In genomic region chr2:15230599-15231192, GRCh38 we compare ENCODE assay signal across 14 cellular contexts.
A peak's percentile ranks its signal among the peaks of the same experiment; 100 is the strongest.
DNase-seq lines count a peak whose midpoint lies in the region; ATAC-seq and TF ChIP-seq lines count a peak whose summit lies in the region.
"Had no signal": no experiment of that assay in that cellular context is flagged by ENCODE, and none has a peak within 500 bp of the region (broad histone marks: within the 10 kb centered on the region; RNA-seq: fewer than 3 reads in every experiment).

No MANE protein-coding gene starts in this region.

- no peak overlapping the region for H3K18ac ChIP-seq in H9 (ENCODE audit: insufficient read length, low read depth, low read length)
- H3K18ac ChIP-seq in neuronal stem cell (ENCODE audit: low read length): peak overlapping the region; percentile 45

- H3K9me3 ChIP-seq in H9 (ENCODE audit: control insufficient read depth, low read depth, low read length) (no peaks in the 10 kb centered on the region), endodermal cell (ENCODE audit: control insufficient read depth, low read length) (no peaks in the 10 kb centered on the region), neuronal stem cell (replicated peaks in 1 of 2; ENCODE audit: control insufficient read depth in 2 of 2, insufficient read depth in 1 of 2, low read depth in 1 of 2, low read length in 2 of 2) (peaks cover 0 to 11% of the 10 kb centered on the region in 2 donors)
- H3K9me3 ChIP-seq: BE2C had no signal

- H3K4me3 Mint-ChIP-seq in H9 (no peak overlapping the region), endodermal cell (no peak overlapping the region)
- H3K4me3 Mint-ChIP-seq in activated CD8-positive, alpha-beta T cell treated with anti-CD3 and anti-CD28 coated beads for 36 hours: no peak overlapping the region
- H3K4me3 Mint-ChIP-seq: CD4-positive, alpha-beta memory T cell; HFFc6 had no signal

- H3K36me3 Mint-ChIP-seq in H9 (ENCODE audit: insufficient read depth in 1 of 3, low read depth in 3 of 3) (peaks cover 0 to 4% (median 3%) of the 10 kb centered on the region in 3 experiments; a peak in 3 of 7 replicates), endodermal cell (ENCODE audit: low read depth) (peaks cover 15% of the 10 kb centered on the region)
- peaks cover 19 to 26% of the 10 kb centered on the region in 2 donors for H3K36me3 Mint-ChIP-seq in activated naive CD4-positive, alpha-beta T cell treated with anti-CD3 and anti-CD28 coated beads, Interleukin-2, amount 50 U/mL, for 72 hours
- peaks cover 25% of the 10 kb centered on the region for H3K36me3 Mint-ChIP-seq in activated CD8-positive, alpha-beta T cell treated with anti-CD3 and anti-CD28 coated beads for 36 hours (ENCODE audit: low read depth)

- H3K27ac ChIP-seq in H9 (ENCODE audit: insufficient read length, low read depth, low read length): no peak overlapping the region
- peak overlapping the region; percentile 53 for H3K27ac ChIP-seq in endodermal cell (ENCODE audit: low read depth, low read length)
- H3K27ac ChIP-seq in neuronal stem cell (replicated peaks; ENCODE audit: low read length): no peak overlapping the region
- H3K27ac ChIP-seq: C4-2B had no signal

- H3K27me3 Mint-ChIP-seq in H9 (ENCODE audit: low read depth): no peaks in the 10 kb centered on the region
- no peaks in the 10 kb centered on the region for H3K27me3 Mint-ChIP-seq in endodermal cell (ENCODE audit: insufficient read depth)
- H3K27me3 Mint-ChIP-seq in activated CD8-positive, alpha-beta T cell treated with anti-CD3 and anti-CD28 coated beads for 36 hours: no peaks in the 10 kb centered on the region
- H3K27me3 Mint-ChIP-seq: CD4-positive, alpha-beta memory T cell had no signal

- no peaks in the 10 kb centered on the region for H3K79me2 ChIP-seq in H9 (ENCODE audit: insufficient read depth, low read length)

- no peak overlapping the region for H2BK15ac ChIP-seq in H9 (ENCODE audit: low read depth, low read length)
- no peak overlapping the region for H2BK15ac ChIP-seq in neuronal stem cell (ENCODE audit: low read length)

- H3K9me3 Mint-ChIP-seq in H9: no peaks in the 10 kb centered on the region; a peak in 2 of 5 replicates
- H3K9me3 Mint-ChIP-seq in endodermal cell: no peaks in the 10 kb centered on the region
- H3K9me3 Mint-ChIP-seq in activated naive CD4-positive, alpha-beta T cell treated with anti-CD3 and anti-CD28 coated beads, Interleukin-2, amount 50 U/mL, for 72 hours: peaks cover 0 to 3% of the 10 kb centered on the region in 2 donors
- no peaks in the 10 kb centered on the region for H3K9me3 Mint-ChIP-seq in activated CD8-positive, alpha-beta T cell treated with anti-CD3 and anti-CD28 coated beads for 36 hours
- H3K9me3 Mint-ChIP-seq: CD4-positive, alpha-beta memory T cell; HFFc6 had no signal

- TF ChIP-seq CTCF in H9 (conservative IDR thresholded peaks at IDR 0.05) (no peak), endodermal cell (conservative IDR thresholded peaks at IDR 0.05) (no peak)
- TF ChIP-seq CTCF in activated CD8-positive, alpha-beta T cell treated with anti-CD3 and anti-CD28 coated beads for 36 hours (IDR thresholded peaks at IDR 0.05): no peak

- POLR2A ChIA-PET in activated CD8-positive, alpha-beta T cell treated with anti-CD3 and anti-CD28 coated beads for 36 hours (lab: Charles Lee): no interaction called here

- no peak overlapping the region for H3K4me2 ChIP-seq in H9 (ENCODE audit: insufficient read depth, insufficient read length, low read length)
- H3K4me2 ChIP-seq in neuronal stem cell (ENCODE audit: insufficient read depth, low read length, poor library complexity, severe bottlenecking): no peak overlapping the region

- H3K79me1 ChIP-seq in H9 (ENCODE audit: insufficient read depth, low read depth, low read length, poor library complexity, severe bottlenecking) (no peaks in the 10 kb centered on the region), neuronal stem cell (ENCODE audit: low read depth, low read length) (no peaks in the 10 kb centered on the region)

- intact Hi-C loops in activated CD8-positive, alpha-beta T cell treated with anti-CD3 and anti-CD28 coated beads for 36 hours (cut with micrococcal nuclease): no loop called here

- ATAC-seq in activated naive CD4-positive, alpha-beta T cell treated with anti-CD3 and anti-CD28 coated beads, Interleukin-2, amount 50 U/mL, for 72 hours: no peak
- ATAC-seq in GM19397 (IDR thresholded peaks at IDR 0.05; ENCODE audit: unreplicated experiment): no peak
- no peak for ATAC-seq in GM18909 (IDR thresholded peaks at IDR 0.05; ENCODE audit: poor library complexity, unreplicated experiment)
- no peak for ATAC-seq in activated CD8-positive, alpha-beta T cell treated with anti-CD3 and anti-CD28 coated beads for 36 hours
- ATAC-seq: GM12878 had no signal

- H2AK5ac ChIP-seq in H9 (ENCODE audit: insufficient read length, low read length): no peak overlapping the region
- no peak overlapping the region for H2AK5ac ChIP-seq in neuronal stem cell (ENCODE audit: low read depth, low read length)

- DNase-seq in H9: no peak
- DNase-seq in endodermal cell: no peak
- no peak for DNase-seq in neuronal stem cell (ENCODE audit: low spot score)
- no peak for DNase-seq in activated naive CD4-positive, alpha-beta T cell treated with anti-CD3 and anti-CD28 coated beads, Interleukin-2, amount 50 U/mL, for 72 hours (ENCODE audit: low spot score in 2 of 2)
- no peak for DNase-seq in activated CD8-positive, alpha-beta T cell treated with anti-CD3 and anti-CD28 coated beads for 36 hours
- DNase-seq: BE2C; CD4-positive, alpha-beta memory T cell; DMS79; HCEC 1CT; HFFc6 had no signal

- no peak overlapping the region for H4K5ac ChIP-seq in H9 (ENCODE audit: insufficient read length, low read depth, low read length)

- H3K56ac ChIP-seq in H9 (ENCODE audit: insufficient read length, low read depth, low read length): no peak overlapping the region

- WGBS in H9 (ENCODE audit: extremely low coverage, insufficient read length, low lambda C conversion rate): no CpG with 5 or more reads among the region's 7 CpGs
- 93 to 100% methylated on average over 3 to 7 of the region's 7 CpGs for WGBS in endodermal cell (ENCODE audit: insufficient coverage in 1 of 2, insufficient read length in 1 of 2), 2 experiments
- WGBS in neuronal stem cell (ENCODE audit: extremely low coverage in 2 of 2, insufficient read length in 2 of 2, insufficient replicate concordance in 1 of 2), 2 donors: no CpG with 5 or more reads among the region's 7 CpGs

- H3K14ac ChIP-seq in H9 (ENCODE audit: insufficient read depth, low read length): no peak overlapping the region
- H3K14ac ChIP-seq in neuronal stem cell (ENCODE audit: low read length): no peak overlapping the region

- no peaks in the 10 kb centered on the region for H3K4me1 ChIP-seq in H9 (ENCODE audit: insufficient read depth, low read length)
- no peaks in the 10 kb centered on the region for H3K4me1 ChIP-seq in endodermal cell (ENCODE audit: control insufficient read depth, insufficient read depth, low read length)
- H3K4me1 ChIP-seq in neuronal stem cell (ENCODE audit: control insufficient read depth in 2 of 2, insufficient read depth in 1 of 2, low read depth in 1 of 2, low read length in 2 of 2): peaks cover 4 to 9% of the 10 kb centered on the region in 2 donors

- H3K4me3 ChIP-seq in endodermal cell (ENCODE audit: low read length) (no peak overlapping the region), neuronal stem cell (ENCODE audit: low read length in 2 of 2) (no peak overlapping the region)
- H3K4me3 ChIP-seq: GM12878 had no signal

- H4K20me1 ChIP-seq in H9 (ENCODE audit: control insufficient read depth, insufficient read depth, insufficient read length): no peaks in the 10 kb centered on the region

- H2BK120ac ChIP-seq in H9 (ENCODE audit: low read depth, low read length, poor library complexity, severe bottlenecking) (no peak overlapping the region), neuronal stem cell (ENCODE audit: low read depth, low read length) (no peak overlapping the region)

- H2BK12ac ChIP-seq in H9 (ENCODE audit: insufficient read length, low read depth, low read length) (no peak overlapping the region), neuronal stem cell (ENCODE audit: low read length) (no peak overlapping the region)

- H3K36me3 ChIP-seq in endodermal cell (ENCODE audit: control insufficient read depth, insufficient read depth, low read length): no peaks in the 10 kb centered on the region
- peaks cover 5 to 23% of the 10 kb centered on the region in 2 donors for H3K36me3 ChIP-seq in neuronal stem cell (replicated peaks in 1 of 2; ENCODE audit: control insufficient read depth in 2 of 2, insufficient read depth in 2 of 2, low read length in 2 of 2)
- H3K36me3 ChIP-seq: BE2C had no signal

- no peak overlapping the region for H2BK5ac ChIP-seq in H9 (ENCODE audit: insufficient read length, low read length)
- no peak overlapping the region for H2BK5ac ChIP-seq in neuronal stem cell (ENCODE audit: low read length)

- H3T11ph ChIP-seq in H9 (ENCODE audit: low read length): no peak overlapping the region

- CTCF ChIA-PET in activated CD8-positive, alpha-beta T cell treated with anti-CD3 and anti-CD28 coated beads for 36 hours (lab: Charles Lee): no interaction called here

- no peak overlapping the region for H4K8ac ChIP-seq in H9 (replicated peaks; ENCODE audit: insufficient read length, low read depth, low read length)
- no peak overlapping the region for H4K8ac ChIP-seq in neuronal stem cell (ENCODE audit: low read depth, low read length)

- H3K23ac ChIP-seq in H9 (ENCODE audit: insufficient read length, low read depth, low read length) (no peak overlapping the region), neuronal stem cell (ENCODE audit: low read depth, low read length, poor library complexity) (no peak overlapping the region)

- no peaks in the 10 kb centered on the region for H3K4me1 Mint-ChIP-seq in H9
- H3K4me1 Mint-ChIP-seq in endodermal cell: no peaks in the 10 kb centered on the region
- no peaks in the 10 kb centered on the region for H3K4me1 Mint-ChIP-seq in activated CD8-positive, alpha-beta T cell treated with anti-CD3 and anti-CD28 coated beads for 36 hours (ENCODE audit: low read depth)

- H2AFZ ChIP-seq in H9 (ENCODE audit: low read length) (no peak overlapping the region), neuronal stem cell (ENCODE audit: low read length) (peak overlapping the region; percentile 3)

- H4K91ac ChIP-seq in H9 (ENCODE audit: insufficient read length, low read depth, low read length): no peak overlapping the region
- no peak overlapping the region for H4K91ac ChIP-seq in neuronal stem cell (ENCODE audit: low read depth, low read length, poor library complexity)

- H3K27ac Mint-ChIP-seq in H9 (peak overlapping the region in 2 of 3 experiments; percentile 13 to 50; a peak in 1 of 7 replicates), endodermal cell (no peak overlapping the region)
- H3K27ac Mint-ChIP-seq in activated naive CD4-positive, alpha-beta T cell treated with anti-CD3 and anti-CD28 coated beads, Interleukin-2, amount 50 U/mL, for 72 hours: no peak overlapping the region
- no peak overlapping the region for H3K27ac Mint-ChIP-seq in activated CD8-positive, alpha-beta T cell treated with anti-CD3 and anti-CD28 coated beads for 36 hours
- H3K27ac Mint-ChIP-seq: CD4-positive, alpha-beta memory T cell; HFFc6 had no signal

- no peaks in the 10 kb centered on the region for H3K23me2 ChIP-seq in H9 (ENCODE audit: insufficient read length, low read depth, low read length, poor library complexity, severe bottlenecking)

- H3K9ac ChIP-seq in H9 (ENCODE audit: extremely low read depth, insufficient read length, low read length) (no peak overlapping the region), endodermal cell (ENCODE audit: extremely low read depth, low read length, poor library complexity, severe bottlenecking) (no peak overlapping the region), neuronal stem cell (ENCODE audit: low read depth, low read length, poor library complexity) (no peak overlapping the region)

- H3K4ac ChIP-seq in H9 (ENCODE audit: low read depth, low read length) (no peak overlapping the region), neuronal stem cell (ENCODE audit: low read length) (no peak overlapping the region)

- no peaks in the 10 kb centered on the region for H3K27me3 ChIP-seq in H9 (ENCODE audit: insufficient read depth, low read length)
- H3K27me3 ChIP-seq in endodermal cell (ENCODE audit: control insufficient read depth, insufficient read depth, low read length, poor library complexity, severe bottlenecking): no peaks in the 10 kb centered on the region
- H3K27me3 ChIP-seq in neuronal stem cell (ENCODE audit: control insufficient read depth in 3 of 3, insufficient read depth in 3 of 3, low read depth in 1 of 3, low read length in 3 of 3): no peaks in the 10 kb centered on the region
- H3K27me3 ChIP-seq: BE2C had no signal

- H2BK20ac ChIP-seq in H9 (ENCODE audit: low read depth, low read length, poor library complexity, severe bottlenecking): no peak overlapping the region

Comparison
In these comparisons a context has a peak if more than half of its experiments do, and no peak if none do; other contexts are left out.
1. H3K27ac Mint-ChIP-seq: peak in H9 (2 of 3); none in endodermal cell (single experiment), activated naive CD4-positive, alpha-beta T cell treated with anti-CD3 and anti-CD28 coated beads, Interleukin-2, amount 50 U/mL, for 72 hours (0 of 2) and activated CD8-positive, alpha-beta T cell treated with anti-CD3 and anti-CD28 coated beads for 36 hours (single experiment).